14 cellular contexts compared by ENCODE assay signal in genomic region chr14:94109915-94110250, GRCh38. TPM values are rescaled to one million over a fixed set of nuclear protein-coding genes. Genes with fewer than 3 reads are reported as not detected.
DNase-seq lines count a peak whose midpoint lies in the region; ATAC-seq and TF ChIP-seq lines count a peak whose summit lies in the region.
"Had no signal": no experiment of that assay in that cellular context is flagged by ENCODE, and none has a peak within 500 bp of the region (broad histone marks: within the 10 kb centered on the region; RNA-seq: fewer than 3 reads in every experiment).

No MANE protein-coding gene starts in this region.

- no peak overlapping the region for H3K4me3 ChIP-seq in ACC112 (ENCODE audit: low read depth, low read length)
- peak overlapping the region in 1 of 3 donors; percentile 77 for H3K4me3 ChIP-seq in skeletal muscle tissue (ENCODE audit: low read length in 3 of 3)

- H3K27me3 ChIP-seq in ACC112 (ENCODE audit: insufficient read depth, low read length), result no peaks in the 10 kb centered on the region
- no peaks in the 10 kb centered on the region for H3K27me3 ChIP-seq in skeletal muscle tissue (ENCODE audit: control insufficient read depth in 3 of 3, insufficient read depth in 3 of 3, low read length in 3 of 3)

- H3K4me1 ChIP-seq in ACC112 (ENCODE audit: control insufficient read depth, insufficient read depth, low read length, unreplicated experiment), result peaks cover 38% of the 10 kb centered on the region
- peaks cover 9 to 14% (median 13%) of the 10 kb centered on the region in 3 donors for H3K4me1 ChIP-seq in skeletal muscle tissue (ENCODE audit: control insufficient read depth in 3 of 3, insufficient read depth in 3 of 3, low read length in 3 of 3)

- no peak overlapping the region for H2AFZ ChIP-seq in ACC112 (ENCODE audit: low read length, unreplicated experiment)

- peak overlapping the region; percentile 64 for H3K27ac ChIP-seq in ACC112 (ENCODE audit: low read depth, low read length)
- peak overlapping the region; percentile 30; the same call in 1 of the 2 replicates for H3K27ac ChIP-seq in RWPE1
- H3K27ac ChIP-seq in skeletal muscle tissue (ENCODE audit: low read depth, low read length), result peak overlapping the region; percentile 76
- H3K27ac ChIP-seq: VCaP had no signal

- no peak for TF ChIP-seq CTCF in RWPE1 (conservative IDR thresholded peaks at IDR 0.05; ENCODE audit: low read depth)

- DNase-seq in RWPE1 (ENCODE audit: low spot score), result no peak
- peak; percentile 21 for DNase-seq in islet precursor cell
- DNase-seq in SIG-M5 (lab: John Stamatoyannopoulos, UW), result no peak
- DNase-seq in activated CD4-positive, alpha-beta T cell treated with anti-CD3 and anti-CD28 coated beads, Interleukin-2, amount 50 U/mL, for 1 hour, result no peak
- no peak for DNase-seq in EL
- DNase-seq: activated naive CD4-positive, alpha-beta T cell treated with anti-CD3 and anti-CD28 coated beads, Interleukin-2, amount 10 ng/mL, durations not matched to agents 7 days and 5 days; AML-193; effector CD4-positive, alpha-beta T cell; HFFc6; NCI-H69 had no signal

- no peak for ATAC-seq in HG03196 (IDR thresholded peaks at IDR 0.05; ENCODE audit: unreplicated experiment)

- H3K79me2 ChIP-seq in ACC112 (ENCODE audit: control insufficient read depth, insufficient read depth, low read length, unreplicated experiment), result peaks cover 24% of the 10 kb centered on the region

- H3K9me3 ChIP-seq in skeletal muscle tissue (ENCODE audit: control insufficient read depth in 3 of 3, low read length in 3 of 3), result no peaks in the 10 kb centered on the region

- H3K36me3 ChIP-seq in ACC112 (ENCODE audit: insufficient read depth, low read length), result no peaks in the 10 kb centered on the region
- no peaks in the 10 kb centered on the region for H3K36me3 ChIP-seq in skeletal muscle tissue (ENCODE audit: control insufficient read depth in 3 of 3, insufficient read depth in 3 of 3, low read length in 3 of 3)

- CTCF ChIA-PET in RWPE1 (lab: Yijun Ruan, JAX), result interaction anchor here (0.5 kb wide), 1 partner anchor 169 kb away, joined by 3 read pairs; no protein-coding TSS in a partner anchor

- POLR2A ChIA-PET in RWPE1 (lab: Yijun Ruan, JAX; ENCODE audit: low non-redundant PET), result no interaction called here

- no peak overlapping the region for H3K9ac ChIP-seq in skeletal muscle tissue (ENCODE audit: low read depth in 1 of 3, low read length in 3 of 3)

RNA-seq across cellular contexts. Expression of gene IFI27, which starts 0.7 kb away (rescaled TPM):
- total RNA-seq in skeletal muscle tissue, result 1.6 TPM

RNA-seq across cellular contexts. Expression of gene IFI27L2, which starts 19.5 kb away (rescaled TPM):
- 14.1 TPM for total RNA-seq in skeletal muscle tissue

RNA-seq across cellular contexts. Expression of gene IFI27L1, which starts 28.8 kb away (rescaled TPM):
- 5.7 TPM for total RNA-seq in skeletal muscle tissue

RNA-seq across cellular contexts. Expression of gene DDX24, which starts 28.9 kb away (rescaled TPM):
- total RNA-seq in skeletal muscle tissue, result 49.6 TPM
